1 cellular context compared by ENCODE assay signal in the genomic region with DNA sequence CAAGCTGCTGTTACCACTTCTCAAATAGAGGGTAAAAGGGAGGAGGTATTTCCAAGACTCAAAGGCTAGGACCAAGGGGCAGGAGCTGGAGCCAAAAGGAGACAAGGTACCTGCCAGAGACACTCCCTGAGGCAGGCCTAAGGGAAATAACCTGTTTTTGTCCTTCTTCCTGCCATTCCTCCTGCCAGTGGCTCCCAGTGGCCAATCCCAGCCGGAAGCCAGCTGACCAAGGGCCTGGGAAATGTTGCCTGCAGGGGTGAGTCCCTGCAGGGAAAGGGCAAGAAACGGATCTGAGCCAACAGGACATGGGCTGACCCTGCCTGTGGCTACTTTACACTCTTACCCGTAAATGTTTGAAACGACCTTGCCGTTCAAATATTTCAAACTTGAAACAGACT.
TF ChIP-seq lines count a peak whose summit lies in the region.

No MANE protein-coding gene starts in this region.

TF ChIP-seq in GM12878, 131 proteins besides CTCF, POLR2A, EP300 and RAD21:
- no peak for TF ChIP-seq SREBF2 (IDR thresholded peaks at IDR 0.05; ENCODE audit: low read length)
- no peak for TF ChIP-seq CBFB (IDR thresholded peaks at IDR 0.05; ENCODE audit: low read depth)
- no peak for TF ChIP-seq DPF2 (IDR thresholded peaks at IDR 0.05)
